ENCODE assay signal across 10 cellular contexts in the genomic region with DNA sequence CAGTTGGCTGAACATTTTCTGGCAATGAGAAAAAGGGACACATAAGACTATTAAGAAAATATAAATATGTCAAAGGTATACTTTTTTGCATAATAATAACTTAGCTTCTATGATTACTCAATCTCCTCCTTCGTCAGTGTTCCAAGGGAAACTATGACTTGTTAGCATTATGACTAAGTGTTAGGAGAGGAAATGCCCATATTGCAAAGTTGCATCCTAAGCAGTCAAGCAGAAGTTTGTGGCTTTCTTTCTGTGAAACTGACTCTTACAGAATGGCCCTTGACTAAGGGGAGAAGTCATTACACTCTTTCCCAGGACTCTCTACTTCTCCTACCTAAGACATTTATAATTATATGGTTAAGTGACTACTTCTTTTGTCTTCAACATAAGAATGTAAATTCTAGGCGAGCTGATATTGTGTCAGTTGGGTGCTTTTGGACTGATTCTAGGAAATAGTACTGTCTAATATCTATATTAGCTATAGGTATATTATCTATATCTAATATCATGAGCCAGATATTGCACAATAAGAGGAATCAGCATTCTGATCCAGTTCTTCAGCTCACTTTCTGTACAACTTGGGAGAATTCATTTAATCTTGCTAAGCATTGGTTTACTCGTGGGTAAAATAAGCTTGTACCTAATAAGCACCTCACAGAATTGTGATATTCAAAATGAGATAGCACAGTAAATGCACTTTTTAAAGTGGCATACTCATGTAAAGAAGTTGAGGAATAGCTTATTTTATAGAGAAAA. TPM values are rescaled to one million over a fixed set of nuclear protein-coding genes. Genes with fewer than 3 reads are reported as not detected.
DNase-seq lines count a peak whose midpoint lies in the region; ATAC-seq lines count a peak whose summit lies in the region.
"Had no signal": no experiment of that assay in that cellular context is flagged by ENCODE, and none has a peak within 500 bp of the region (broad histone marks: within the 10 kb centered on the region; RNA-seq: fewer than 3 reads in every experiment).

No MANE protein-coding gene starts in this region.

- H3K4me3 Mint-ChIP-seq in activated naive CD8-positive, alpha-beta T cell treated with anti-CD3 and anti-CD28 coated beads, Interleukin-2, amount 50 U/mL, for 24 hours = no peak overlapping the region
- H3K4me3 Mint-ChIP-seq: stimulated activated naive CD8-positive, alpha-beta T cell treated with anti-CD3 and anti-CD28 coated beads, Interleukin-15, Interleukin-2, amounts not matched to agents 100 ng/mL and 50 ng/mL, for 24 hours had no signal

- H3K27ac Mint-ChIP-seq in activated naive CD8-positive, alpha-beta T cell treated with anti-CD3 and anti-CD28 coated beads, Interleukin-2, amount 50 U/mL, for 24 hours = no peak overlapping the region
- H3K27ac Mint-ChIP-seq: stimulated activated naive CD8-positive, alpha-beta T cell treated with anti-CD3 and anti-CD28 coated beads, Interleukin-15, Interleukin-2, amounts not matched to agents 100 ng/mL and 50 ng/mL, for 24 hours had no signal

- H3K4me1 Mint-ChIP-seq in activated naive CD8-positive, alpha-beta T cell treated with anti-CD3 and anti-CD28 coated beads, Interleukin-2, amount 50 U/mL, for 24 hours = peaks cover 10% of the 10 kb centered on the region

- peaks cover 34% of the 10 kb centered on the region for H3K27me3 Mint-ChIP-seq in activated naive CD8-positive, alpha-beta T cell treated with anti-CD3 and anti-CD28 coated beads, Interleukin-2, amount 50 U/mL, for 24 hours

- no peak for DNase-seq in activated naive CD8-positive, alpha-beta T cell treated with anti-CD3 and anti-CD28 coated beads, Interleukin-2, amount 50 U/mL, for 24 hours
- DNase-seq in pons (ENCODE audit: low spot score) = peak; percentile 9
- DNase-seq in central memory CD4-positive, alpha-beta T cell = no peak
- no peak for DNase-seq in NCI-H1105 treated with DMSO at 0.1 percent for 48 hours (lab: John Stamatoyannopoulos, UW)
- DNase-seq in activated gamma-delta T cell treated with Interleukin-2 at 50 U/mL for 16 hours = no peak
- no peak for DNase-seq in left colon

- H3K36me3 Mint-ChIP-seq in activated naive CD8-positive, alpha-beta T cell treated with anti-CD3 and anti-CD28 coated beads, Interleukin-2, amount 50 U/mL, for 24 hours (ENCODE audit: low read depth) = no peaks in the 10 kb centered on the region

- peak; percentile 81 for ATAC-seq in GM19395 (IDR thresholded peaks at IDR 0.05; ENCODE audit: unreplicated experiment)
- peak; percentile 81 for ATAC-seq in HG03354 (IDR thresholded peaks at IDR 0.05; ENCODE audit: poor library complexity, severe bottlenecking, unreplicated experiment)
- peak; percentile 100 for ATAC-seq in activated naive CD8-positive, alpha-beta T cell treated with anti-CD3 and anti-CD28 coated beads, Interleukin-2, amount 50 U/mL, for 24 hours
- ATAC-seq in left colon = no peak

- intact Hi-C loops in left colon (cut with DNase I, micrococcal nuclease) = loop anchor here in 1 of 2 donors (10.0 kb wide), 1 partner anchor 188 kb away; no protein-coding TSS in a partner anchor

- H3K9me3 Mint-ChIP-seq in activated naive CD8-positive, alpha-beta T cell treated with anti-CD3 and anti-CD28 coated beads, Interleukin-2, amount 50 U/mL, for 24 hours = no peaks in the 10 kb centered on the region
- H3K9me3 Mint-ChIP-seq: stimulated activated naive CD8-positive, alpha-beta T cell treated with anti-CD3 and anti-CD28 coated beads, Interleukin-15, Interleukin-2, amounts not matched to agents 100 ng/mL and 50 ng/mL, for 24 hours had no signal

RNA-seq across cellular contexts. Expression of a gene that starts 16.4 kb away (rescaled TPM):
- total RNA-seq in left colon = not detected
- total RNA-seq: liver had no signal

RNA-seq across cellular contexts. Expression of a gene that starts 18.1 kb away (rescaled TPM):
- total RNA-seq in left colon = not detected
- total RNA-seq: liver had no signal

RNA-seq across cellular contexts. Expression of a gene that starts 51.9 kb away (rescaled TPM):
- total RNA-seq in left colon = not detected
- total RNA-seq: liver had no signal
